Comparison of ENCODE assay signal across 1 cellular context in genomic region chr1:1088801-1089680, GRCh38.
TF ChIP-seq lines count a peak whose summit lies in the region.

No MANE protein-coding gene starts in this region.

TF ChIP-seq in WTC11, 78 proteins besides CTCF, POLR2A, EP300 and RAD21:
- no peak for TF ChIP-seq ZNF425 (CRISPR knock-in tag; conservative IDR thresholded peaks at IDR 0.05)
- no peak for TF ChIP-seq ZNF423 (CRISPR knock-in tag; IDR thresholded peaks at IDR 0.05)
- TF ChIP-seq CREM (CRISPR knock-in tag; IDR thresholded peaks at IDR 0.05), result no peak
- no peak for TF ChIP-seq ESRRA (CRISPR knock-in tag; IDR thresholded peaks at IDR 0.05; ENCODE audit: borderline replicate concordance)
- TF ChIP-seq, protein P1, sequence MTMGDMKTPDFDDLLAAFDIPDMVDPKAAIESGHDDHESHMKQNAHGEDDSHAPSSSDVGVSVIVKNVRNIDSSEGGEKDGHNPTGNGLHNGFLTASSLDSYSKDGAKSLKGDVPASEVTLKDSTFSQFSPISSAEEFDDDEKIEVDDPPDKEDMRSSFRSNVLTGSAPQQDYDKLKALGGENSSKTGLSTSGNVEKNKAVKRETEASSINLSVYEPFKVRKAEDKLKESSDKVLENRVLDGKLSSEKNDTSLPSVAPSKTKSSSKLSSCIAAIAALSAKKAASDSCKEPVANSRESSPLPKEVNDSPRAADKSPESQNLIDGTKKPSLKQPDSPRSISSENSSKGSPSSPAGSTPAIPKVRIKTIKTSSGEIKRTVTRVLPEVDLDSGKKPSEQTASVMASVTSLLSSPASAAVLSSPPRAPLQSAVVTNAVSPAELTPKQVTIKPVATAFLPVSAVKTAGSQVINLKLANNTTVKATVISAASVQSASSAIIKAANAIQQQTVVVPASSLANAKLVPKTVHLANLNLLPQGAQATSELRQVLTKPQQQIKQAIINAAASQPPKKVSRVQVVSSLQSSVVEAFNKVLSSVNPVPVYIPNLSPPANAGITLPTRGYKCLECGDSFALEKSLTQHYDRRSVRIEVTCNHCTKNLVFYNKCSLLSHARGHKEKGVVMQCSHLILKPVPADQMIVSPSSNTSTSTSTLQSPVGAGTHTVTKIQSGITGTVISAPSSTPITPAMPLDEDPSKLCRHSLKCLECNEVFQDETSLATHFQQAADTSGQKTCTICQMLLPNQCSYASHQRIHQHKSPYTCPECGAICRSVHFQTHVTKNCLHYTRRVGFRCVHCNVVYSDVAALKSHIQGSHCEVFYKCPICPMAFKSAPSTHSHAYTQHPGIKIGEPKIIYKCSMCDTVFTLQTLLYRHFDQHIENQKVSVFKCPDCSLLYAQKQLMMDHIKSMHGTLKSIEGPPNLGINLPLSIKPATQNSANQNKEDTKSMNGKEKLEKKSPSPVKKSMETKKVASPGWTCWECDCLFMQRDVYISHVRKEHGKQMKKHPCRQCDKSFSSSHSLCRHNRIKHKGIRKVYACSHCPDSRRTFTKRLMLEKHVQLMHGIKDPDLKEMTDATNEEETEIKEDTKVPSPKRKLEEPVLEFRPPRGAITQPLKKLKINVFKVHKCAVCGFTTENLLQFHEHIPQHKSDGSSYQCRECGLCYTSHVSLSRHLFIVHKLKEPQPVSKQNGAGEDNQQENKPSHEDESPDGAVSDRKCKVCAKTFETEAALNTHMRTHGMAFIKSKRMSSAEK (CRISPR knock-in tag; IDR thresholded peaks at IDR 0.05; ENCODE audit: borderline replicate concordance), result no peak
